Comparison of ENCODE assay signal across 6 cellular contexts in genomic region chr16:57485091-57485915, GRCh38. TPM values are rescaled to one million over a fixed set of nuclear protein-coding genes. Genes with fewer than 3 reads are reported as not detected.
A peak's percentile ranks its signal among the peaks of the same experiment; 100 is the strongest.
DNase-seq lines count a peak whose midpoint lies in the region; TF ChIP-seq lines count a peak whose summit lies in the region.

No MANE protein-coding gene starts in this region.

- no peaks in the 10 kb centered on the region for H3K9me3 ChIP-seq in effector memory CD4-positive, alpha-beta T cell (ENCODE audit: control insufficient read depth, low read length)
- H3K9me3 ChIP-seq in prostate gland = no peaks in the 10 kb centered on the region

- peaks cover 8% of the 10 kb centered on the region for H3K4me1 ChIP-seq in effector memory CD4-positive, alpha-beta T cell (ENCODE audit: control insufficient read depth, insufficient read depth, low read length, poor library complexity, severe bottlenecking)
- H3K4me1 ChIP-seq in prostate gland (replicated peaks) = peaks cover 5% of the 10 kb centered on the region

- H3K4me3 ChIP-seq in Jurkat, Clone E6-1 (ENCODE audit: low read length) = peak overlapping the region; percentile 56
- H3K4me3 ChIP-seq in effector memory CD4-positive, alpha-beta T cell (ENCODE audit: insufficient read depth, low read depth, low read length, poor library complexity, severe bottlenecking) = peak overlapping the region; percentile 68
- H3K4me3 ChIP-seq in prostate gland = peak overlapping the region; percentile 67 to 68

- H3K27ac ChIP-seq in effector memory CD4-positive, alpha-beta T cell (ENCODE audit: insufficient read depth, low read length, poor library complexity, severe bottlenecking) = peak overlapping the region; percentile 25
- peak overlapping the region; percentile 68 to 71 for H3K27ac ChIP-seq in prostate gland

- 60% methylated on average over 14 of the region's 14 CpGs for WGBS in prostate gland

- intact Hi-C loops in prostate gland (cut with DNase I) = no loop called here

- no peak for TF ChIP-seq POLR2A in prostate gland (IDR thresholded peaks at IDR 0.05)

- TF ChIP-seq CTCF in prostate gland (IDR thresholded peaks at IDR 0.05) = no peak

- no peaks in the 10 kb centered on the region for H3K27me3 ChIP-seq in effector memory CD4-positive, alpha-beta T cell (replicated peaks; ENCODE audit: control insufficient read depth, insufficient read depth, low read length, poor library complexity, severe bottlenecking)
- no peaks in the 10 kb centered on the region for H3K27me3 ChIP-seq in prostate gland (replicated peaks; ENCODE audit: insufficient read depth)

- no peak for DNase-seq in Jurkat, Clone E6-1 (ENCODE audit: low read depth, low spot score)
- no peak for DNase-seq in effector memory CD4-positive, alpha-beta T cell
- no peak for DNase-seq in prostate gland (ENCODE audit: low spot score)
- DNase-seq in SHP77 (lab: John Stamatoyannopoulos, UW) = no peak
- no peak for DNase-seq in AG08396 (ENCODE audit: low spot score)
- DNase-seq in COR-L47 (lab: John Stamatoyannopoulos, UW) = no peak

- H3K36me3 ChIP-seq in effector memory CD4-positive, alpha-beta T cell (ENCODE audit: control insufficient read depth, insufficient read depth, low read length) = no peaks in the 10 kb centered on the region
- H3K36me3 ChIP-seq in prostate gland = no peaks in the 10 kb centered on the region

RNA-seq across cellular contexts. Expression of gene DOK4, which starts 1.0 kb away (rescaled TPM):
- polyA plus RNA-seq in Jurkat, Clone E6-1 (2012; ENCODE audit: insufficient read depth, insufficient read length) = 3.6 TPM
- 10 to 100 TPM; 26.3 to 55.4 TPM for total RNA-seq in prostate gland

RNA-seq across cellular contexts. Expression of gene POLR2C, which starts 22.8 kb away (rescaled TPM):
- 115 TPM for polyA plus RNA-seq in Jurkat, Clone E6-1 (2012; ENCODE audit: insufficient read depth, insufficient read length)
- total RNA-seq in prostate gland = 100 to 1,000 TPM in 1 of 2 donors, 10 to 100 TPM in 1; 99.6 to 182 TPM

RNA-seq across cellular contexts. Expression of gene COQ9, which starts 38.0 kb away (rescaled TPM):
- polyA plus RNA-seq in Jurkat, Clone E6-1 (2012; ENCODE audit: insufficient read depth, insufficient read length) = 65.7 TPM
- 10 to 100 TPM; 56.4 to 68.6 TPM for total RNA-seq in prostate gland

RNA-seq across cellular contexts. Expression of gene CIAPIN1, which starts 38.1 kb away (rescaled TPM):
- 95.5 TPM for polyA plus RNA-seq in Jurkat, Clone E6-1 (2012; ENCODE audit: insufficient read depth, insufficient read length)
- total RNA-seq in prostate gland = 10 to 100 TPM; 20.1 to 40.3 TPM

RNA-seq across cellular contexts. Expression of gene CCDC102A, which starts 51.1 kb away (rescaled TPM):
- polyA plus RNA-seq in Jurkat, Clone E6-1 (2012; ENCODE audit: insufficient read depth, insufficient read length) = 7.7 TPM
- 10 to 100 TPM; 22.5 to 26.8 TPM for total RNA-seq in prostate gland
